1 cellular context compared by ENCODE assay signal in genomic region chr1:109152196-109152595, GRCh38.
TF ChIP-seq lines count a peak whose summit lies in the region.

No MANE protein-coding gene starts in this region.

TF ChIP-seq in K562, 482 proteins besides CTCF, POLR2A, EP300 and RAD21 (continued from another document):
- TF ChIP-seq GATAD2B (IDR thresholded peaks at IDR 0.05; ENCODE audit: borderline replicate concordance) (no peak), NFRKB (IDR thresholded peaks at IDR 0.05; ENCODE audit: low read depth) (no peak), HNRNPL (IDR thresholded peaks at IDR 0.05; ENCODE audit: low read depth, low read length) (no peak), FOXJ2 (tag; IDR thresholded peaks at IDR 0.05) (no peak), RAD51 (IDR thresholded peaks at IDR 0.05; ENCODE audit: borderline replicate concordance, low read depth) (no peak), HIVEP1 (CRISPR knock-in tag; IDR thresholded peaks at IDR 0.05) (no peak)
